ENCODE assay signal across 9 cellular contexts in the genomic region with DNA sequence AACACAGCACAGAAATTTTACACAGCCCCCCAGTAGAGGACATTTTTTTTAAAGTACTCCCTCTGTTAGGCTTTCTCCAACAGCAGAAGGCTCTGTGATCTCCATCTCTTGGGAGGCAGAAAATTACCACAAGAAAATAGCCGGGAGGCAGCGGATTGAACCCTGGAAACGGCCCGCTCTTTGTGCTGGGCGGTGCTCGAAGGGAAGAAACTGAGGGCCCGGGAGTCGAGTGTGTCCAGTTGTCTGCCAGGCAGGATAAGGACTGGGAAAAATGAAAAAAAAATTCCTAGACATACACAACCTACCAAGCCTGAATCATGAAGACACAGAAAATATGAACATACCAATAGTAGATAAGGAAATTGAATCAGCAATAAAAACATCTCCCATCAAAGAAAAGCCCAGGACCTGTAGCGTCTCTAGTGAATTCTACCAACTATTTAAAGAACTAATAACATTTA. TPM values are rescaled to one million over a fixed set of nuclear protein-coding genes. Genes with fewer than 3 reads are reported as not detected.
DNase-seq lines count a peak whose midpoint lies in the region; ATAC-seq and TF ChIP-seq lines count a peak whose summit lies in the region.
"Had no signal": no experiment of that assay in that cellular context is flagged by ENCODE, and none has a peak within 500 bp of the region (broad histone marks: within the 10 kb centered on the region; RNA-seq: fewer than 3 reads in every experiment).

No MANE protein-coding gene starts in this region.

- H3K79me2 ChIP-seq in smooth muscle cell (ENCODE audit: low read depth) = no peaks in the 10 kb centered on the region

- H3K9ac ChIP-seq in endodermal cell (ENCODE audit: extremely low read depth, low read length, poor library complexity, severe bottlenecking) (peak overlapping the region; percentile 63), smooth muscle cell (ENCODE audit: low read depth) (peak overlapping the region; percentile 65)

- H2AFZ ChIP-seq in smooth muscle cell (ENCODE audit: low read depth) = peak overlapping the region; percentile 92

- H3K36me3 ChIP-seq in endodermal cell (ENCODE audit: control insufficient read depth, insufficient read depth, low read length) = no peaks in the 10 kb centered on the region
- H3K36me3 ChIP-seq in smooth muscle cell (ENCODE audit: low read depth) = no peaks in the 10 kb centered on the region
- H3K36me3 ChIP-seq: spleen had no signal

- H3K9me3 ChIP-seq in endodermal cell (ENCODE audit: control insufficient read depth, low read length) (peaks cover 4% of the 10 kb centered on the region), smooth muscle cell (replicated peaks; ENCODE audit: low read depth) (no peaks in the 10 kb centered on the region)

- peaks cover 51% of the 10 kb centered on the region for H3K27me3 ChIP-seq in endodermal cell (ENCODE audit: control insufficient read depth, insufficient read depth, low read length, poor library complexity, severe bottlenecking)
- no peaks in the 10 kb centered on the region for H3K27me3 ChIP-seq in smooth muscle cell (ENCODE audit: low read depth)

- peaks cover 18% of the 10 kb centered on the region for H3K9me3 Mint-ChIP-seq in activated naive CD4-positive, alpha-beta T cell treated with anti-CD3 and anti-CD28 coated beads, Interleukin-2, amount 10 ng/mL, durations not matched to agents 7 days and 5 days
- H3K9me3 Mint-ChIP-seq in endodermal cell = no peaks in the 10 kb centered on the region

- no peaks in the 10 kb centered on the region for H3F3A ChIP-seq in smooth muscle cell (ENCODE audit: low read depth)

- H3K4me1 ChIP-seq in endodermal cell (ENCODE audit: control insufficient read depth, insufficient read depth, low read length) = no peaks in the 10 kb centered on the region
- H3K4me1 ChIP-seq in smooth muscle cell (ENCODE audit: low read depth) = peaks cover 5% of the 10 kb centered on the region

- H3K27ac Mint-ChIP-seq in activated naive CD4-positive, alpha-beta T cell treated with anti-CD3 and anti-CD28 coated beads, Interleukin-2, amount 10 ng/mL, durations not matched to agents 7 days and 5 days = peak overlapping the region; percentile 53
- H3K27ac Mint-ChIP-seq in endodermal cell = peak overlapping the region; percentile 18

- no peak for ATAC-seq in GM21390 (IDR thresholded peaks at IDR 0.05; ENCODE audit: unreplicated experiment)

- 0 to 1% methylated on average over 2 to 8 of the region's 9 CpGs for WGBS in endodermal cell (ENCODE audit: insufficient coverage in 1 of 2, insufficient read length in 1 of 2), 2 experiments
- WGBS in smooth muscle cell (ENCODE audit: low lambda C conversion rate) = 1% methylated on average over 9 of the region's 9 CpGs

- H3K4me3 ChIP-seq in endodermal cell (ENCODE audit: low read length) (peak overlapping the region; percentile 94), smooth muscle cell (peak overlapping the region; percentile 74)

- no peak for TF ChIP-seq CTCF in endodermal cell (conservative IDR thresholded peaks at IDR 0.05)
- no peak for TF ChIP-seq CTCF in smooth muscle cell (IDR thresholded peaks at IDR 0.05; ENCODE audit: borderline replicate concordance, insufficient read depth, poor library complexity, severe bottlenecking)

- H3K27ac ChIP-seq in endodermal cell (ENCODE audit: low read depth, low read length) = no peak overlapping the region
- peak overlapping the region; percentile 32 for H3K27ac ChIP-seq in smooth muscle cell (ENCODE audit: low read depth)
- H3K27ac ChIP-seq: spleen had no signal

- H3K4me1 Mint-ChIP-seq in activated naive CD4-positive, alpha-beta T cell treated with anti-CD3 and anti-CD28 coated beads, Interleukin-2, amount 10 ng/mL, durations not matched to agents 7 days and 5 days = peaks cover 7% of the 10 kb centered on the region
- peaks cover 5% of the 10 kb centered on the region for H3K4me1 Mint-ChIP-seq in endodermal cell

- H3K27me3 Mint-ChIP-seq in activated naive CD4-positive, alpha-beta T cell treated with anti-CD3 and anti-CD28 coated beads, Interleukin-2, amount 10 ng/mL, durations not matched to agents 7 days and 5 days = peaks cover 80% of the 10 kb centered on the region
- H3K27me3 Mint-ChIP-seq in endodermal cell (ENCODE audit: insufficient read depth) = peaks cover 37% of the 10 kb centered on the region

- DNase-seq in activated naive CD4-positive, alpha-beta T cell treated with anti-CD3 and anti-CD28 coated beads, Interleukin-2, amount 10 ng/mL, durations not matched to agents 7 days and 5 days = no peak
- DNase-seq in activated naive CD4-positive, alpha-beta T cell (lab: John Stamatoyannopoulos, UW) = no peak
- peak; percentile 65 for DNase-seq in NCI-H748 treated with DMSO at 0.1 percent for 48 hours (lab: John Stamatoyannopoulos, UW)
- DNase-seq in endodermal cell = peak; percentile 70
- DNase-seq in smooth muscle cell (lab: John Stamatoyannopoulos, UW; ENCODE audit: unreplicated experiment) = no peak
- DNase-seq in NK-92 (lab: John Stamatoyannopoulos, UW; ENCODE audit: unreplicated experiment) = no peak
- DNase-seq in SKM-1 (lab: John Stamatoyannopoulos, UW; ENCODE audit: unreplicated experiment) = no peak
- DNase-seq: spleen had no signal

- H4K20me1 ChIP-seq in smooth muscle cell (ENCODE audit: low read depth) = no peaks in the 10 kb centered on the region

- H3K36me3 Mint-ChIP-seq in activated naive CD4-positive, alpha-beta T cell treated with anti-CD3 and anti-CD28 coated beads, Interleukin-2, amount 10 ng/mL, durations not matched to agents 7 days and 5 days = peaks cover 11% of the 10 kb centered on the region
- H3K36me3 Mint-ChIP-seq in endodermal cell (ENCODE audit: low read depth) = no peaks in the 10 kb centered on the region

- H3K4me3 Mint-ChIP-seq in activated naive CD4-positive, alpha-beta T cell treated with anti-CD3 and anti-CD28 coated beads, Interleukin-2, amount 10 ng/mL, durations not matched to agents 7 days and 5 days = no peak overlapping the region
- H3K4me3 Mint-ChIP-seq in endodermal cell = peak overlapping the region; percentile 81

- peak overlapping the region; percentile 87 for H3K4me2 ChIP-seq in smooth muscle cell

- CTCF ChIA-PET in activated naive CD4-positive, alpha-beta T cell treated with anti-CD3 and anti-CD28 coated beads, Interleukin-2, amount 10 ng/mL, durations not matched to agents 7 days and 5 days (lab: Charles Lee) = interaction anchor here (0.6 kb wide), 1 partner anchor 20 kb away, joined by 3 read pairs; no protein-coding TSS in a partner anchor

RNA-seq across cellular contexts. Expression of a gene that starts 31.5 kb away (rescaled TPM):
- under 1 TPM in 1 of 2 donors, not detected in 1; 0.20 TPM for total RNA-seq in endodermal cell
- not detected for polyA plus RNA-seq in endodermal cell (2013, experiment 1 of 2)
- polyA plus RNA-seq in endodermal cell (2013, experiment 2 of 2) = not detected
- not detected in 2 replicates for total RNA-seq in smooth muscle cell
- polyA plus RNA-seq in smooth muscle cell = not detected in 2 replicates
- total RNA-seq: spleen had no signal
- polyA plus RNA-seq: spleen had no signal

RNA-seq across cellular contexts. Expression of a gene that starts 33.1 kb away (rescaled TPM):
- 10 to 100 TPM; 12.5 to 14.1 TPM for total RNA-seq in endodermal cell
- polyA plus RNA-seq in endodermal cell (2013, experiment 1 of 2) = 3.9 TPM
- polyA plus RNA-seq in endodermal cell (2013, experiment 2 of 2) = 3.4 TPM
- 3.3 and 7.6 TPM in 2 replicates for total RNA-seq in smooth muscle cell
- 2.8 and 5.7 TPM in 2 replicates for polyA plus RNA-seq in smooth muscle cell

Comparison
In these comparisons a context has a peak if more than half of its experiments do, and no peak if none do; other contexts are left out.
1. DNase-seq: peak in NCI-H748 treated with DMSO at 0.1 percent for 48 hours (single experiment) and endodermal cell (single experiment); none in activated naive CD4-positive, alpha-beta T cell treated with anti-CD3 and anti-CD28 coated beads, Interleukin-2, amount 10 ng/mL, durations not matched to agents 7 days and 5 days (single experiment), activated naive CD4-positive, alpha-beta T cell (0 of 4), smooth muscle cell (single experiment), NK-92 (single experiment) and SKM-1 (single experiment).